ENCODE assay signal across 8 cellular contexts in genomic region chr17:30709641-30710295, GRCh38.
A peak's percentile ranks its signal among the peaks of the same experiment; 100 is the strongest.
DNase-seq lines count a peak whose midpoint lies in the region; TF ChIP-seq lines count a peak whose summit lies in the region.
"Not testable (repeated sequence)": the region's sequence is repeated elsewhere in the genome, so short reads cannot be mapped to it uniquely, and the experiment has no call there.

No MANE protein-coding gene starts in this region.

- not testable (repeated sequence) for H3K27me3 ChIP-seq in esophagus (ENCODE audit: control insufficient read depth in 1 of 2, insufficient read depth in 2 of 2, low read length in 2 of 2)
- H3K27me3 ChIP-seq in transverse colon, result peaks cover 14% of the 10 kb centered on the region

- H3K36me3 ChIP-seq in esophagus (ENCODE audit: control insufficient read depth in 2 of 2, insufficient read depth in 2 of 2, low read length in 1 of 2); transverse colon: not testable (repeated sequence)

- in situ Hi-C loops in G401 (cut with HindIII; ENCODE audit: low sequenced_read_pairs), result not testable (repeated sequence)
- in situ Hi-C loops in transverse colon (cut with MboI; ENCODE audit: low pct_ligation_motif_present in 1 of 4, low pct_unique_long_range_greater_than_20kb in 1 of 4, low sequenced_read_pairs in 3 of 4), result loop anchor here in 1 of 4 donors (25.0 kb wide), 1 partner anchor 222 kb away; the partner anchor contains the start of gene GOSR1

- DNase-seq in G401 (ENCODE audit: low spot score), result peak; percentile 56
- DNase-seq in NCI-H1092 treated with DMSO at 0.1 percent for 48 hours (lab: John Stamatoyannopoulos, UW), result peak; percentile 20
- DNase-seq in T-helper 9 cell, result peak; percentile 31
- peak in 38 of 58 donors; percentile 13 to 64 (median 35) for DNase-seq in anterior cingulate cortex (lab: John Stamatoyannopoulos, UW)
- peak; percentile 70 for DNase-seq in left kidney (ENCODE audit: low read depth, low spot score)
- DNase-seq in posterior cingulate gyrus, result peak; percentile 25 to 95 (median 59)
- peak; percentile 35 for DNase-seq in transverse colon

- not testable (repeated sequence) for TF ChIP-seq CTCF in transverse colon (IDR thresholded peaks at IDR 0.05)

- TF ChIP-seq EP300 in transverse colon (IDR thresholded peaks at IDR 0.05; ENCODE audit: low read depth), result not testable (repeated sequence)

- 1% methylated on average over 53 to 81 of the region's 81 CpGs for WGBS in esophagus, 2 donors
- WGBS in transverse colon (ENCODE audit: low coverage in 1 of 2), 2 donors, result 0% methylated on average over 47 of the region's 81 CpGs; no CpG with 5 or more reads in 1 of the 2 donors

- not testable (repeated sequence) for H3K4me1 ChIP-seq in esophagus (ENCODE audit: control insufficient read depth in 2 of 2, insufficient read depth in 2 of 2, low read length in 1 of 2)
- peaks cover 0 to 32% (median 24%) of the 10 kb centered on the region in 4 donors for H3K4me1 ChIP-seq in transverse colon

- not testable (repeated sequence) for H3K27ac ChIP-seq in esophagus (ENCODE audit: low read depth in 2 of 2, low read length in 1 of 2)
- peak overlapping the region; percentile 18 to 87 (median 78) for H3K27ac ChIP-seq in transverse colon

- not testable (repeated sequence) for TF ChIP-seq POLR2A in transverse colon (IDR thresholded peaks at IDR 0.05)

- not testable (repeated sequence) for H3K9me3 ChIP-seq in esophagus (ENCODE audit: control insufficient read depth in 2 of 2, insufficient read depth in 1 of 2, low read depth in 1 of 2, low read length in 1 of 2); transverse colon

- intact Hi-C loops in posterior cingulate gyrus (cut with DNase I); transverse colon (cut with DNase I; ENCODE audit: low total_unique reads): not testable (repeated sequence)

- H3K4me3 ChIP-seq in esophagus (ENCODE audit: low read depth in 1 of 2, low read length in 2 of 2), result peak overlapping the region; percentile 71 to 74
- H3K4me3 ChIP-seq in transverse colon, result peak overlapping the region; percentile 55 to 91 (median 78)

Comparison
In these comparisons a context has a peak if more than half of its experiments do, and no peak if none do; other contexts are left out.
1. DNase-seq: peak in every context shown above with its lines; median percentile 70 in left kidney; 59 in posterior cingulate gyrus; 56 in G401; 35 in anterior cingulate cortex; 35 in transverse colon; 31 in T-helper 9 cell; 20 in NCI-H1092 treated with DMSO at 0.1 percent for 48 hours.